8 cellular contexts compared by ENCODE assay signal in genomic region chr17:80413771-80414507, GRCh38. TPM values are rescaled to one million over a fixed set of nuclear protein-coding genes. Genes with fewer than 3 reads are reported as not detected.
DNase-seq lines count a peak whose midpoint lies in the region; ATAC-seq and TF ChIP-seq lines count a peak whose summit lies in the region.

No MANE protein-coding gene starts in this region.

- no peak for TF ChIP-seq POLR2A in erythroblast (IDR thresholded peaks at IDR 0.05; ENCODE audit: low read length)

- POLR2A ChIA-PET in activated CD4-positive, alpha-beta T cell treated with anti-CD3 and anti-CD28 coated beads for 36 hours (lab: Charles Lee): no interaction called here
- POLR2A ChIA-PET in activated CD8-positive, alpha-beta T cell treated with anti-CD3 and anti-CD28 coated beads, Interleukin-2, amount 10 ng/mL, durations not matched to agents 7 days and 5 days (lab: Charles Lee): no interaction called here

- no peak for ATAC-seq in activated CD4-positive, alpha-beta T cell treated with anti-CD3 and anti-CD28 coated beads for 36 hours
- ATAC-seq in activated CD8-positive, alpha-beta T cell treated with anti-CD3 and anti-CD28 coated beads, Interleukin-2, amount 10 ng/mL, durations not matched to agents 7 days and 5 days: no peak
- no peak for ATAC-seq in HG03159 (IDR thresholded peaks at IDR 0.05; ENCODE audit: unreplicated experiment)

- H3K9ac ChIP-seq in iPS-20b (ENCODE audit: low read depth, low read length) (no peak overlapping the region; the same call in 1 of the 2 replicates), stomach smooth muscle (ENCODE audit: low read length in 2 of 2) (peak overlapping the region; percentile 77 to 97)

- H3K27me3 Mint-ChIP-seq in activated CD4-positive, alpha-beta T cell treated with anti-CD3 and anti-CD28 coated beads for 36 hours: peaks cover 16% of the 10 kb centered on the region
- H3K27me3 Mint-ChIP-seq in activated CD8-positive, alpha-beta T cell treated with anti-CD3 and anti-CD28 coated beads, Interleukin-2, amount 10 ng/mL, durations not matched to agents 7 days and 5 days (ENCODE audit: low read depth): peaks cover 18% of the 10 kb centered on the region

- no peaks in the 10 kb centered on the region for H3K9me3 Mint-ChIP-seq in activated CD4-positive, alpha-beta T cell treated with anti-CD3 and anti-CD28 coated beads for 36 hours (ENCODE audit: low read depth)
- no peaks in the 10 kb centered on the region for H3K9me3 Mint-ChIP-seq in activated CD8-positive, alpha-beta T cell treated with anti-CD3 and anti-CD28 coated beads, Interleukin-2, amount 10 ng/mL, durations not matched to agents 7 days and 5 days (ENCODE audit: insufficient read depth)

- 0 out of 2 replicates have a peak, but pooled peaks cover 3% of the 10 kb centered on the region for H3K4me1 ChIP-seq in iPS-20b (ENCODE audit: insufficient read depth, low read length)
- H3K4me1 ChIP-seq in stomach smooth muscle (ENCODE audit: control insufficient read depth, insufficient read depth, low read length): peaks cover 29% of the 10 kb centered on the region

- peaks cover 4% of the 10 kb centered on the region for H3K36me3 Mint-ChIP-seq in activated CD4-positive, alpha-beta T cell treated with anti-CD3 and anti-CD28 coated beads for 36 hours (ENCODE audit: low read depth)
- peaks cover 2% of the 10 kb centered on the region for H3K36me3 Mint-ChIP-seq in activated CD8-positive, alpha-beta T cell treated with anti-CD3 and anti-CD28 coated beads, Interleukin-2, amount 10 ng/mL, durations not matched to agents 7 days and 5 days (ENCODE audit: low read depth)

- no peak overlapping the region for H3K27ac Mint-ChIP-seq in activated CD4-positive, alpha-beta T cell treated with anti-CD3 and anti-CD28 coated beads for 36 hours
- H3K27ac Mint-ChIP-seq in activated CD8-positive, alpha-beta T cell treated with anti-CD3 and anti-CD28 coated beads, Interleukin-2, amount 10 ng/mL, durations not matched to agents 7 days and 5 days: no peak overlapping the region

- H3K27me3 ChIP-seq in iPS-20b (ENCODE audit: insufficient read depth, low read length) (peaks cover 25% of the 10 kb centered on the region), stomach smooth muscle (ENCODE audit: control insufficient read depth in 1 of 2, insufficient read depth in 2 of 2, low read length in 2 of 2) (no peaks in the 10 kb centered on the region)

- H3K27ac ChIP-seq in iPS-20b (ENCODE audit: low read length) (no peak overlapping the region), stomach smooth muscle (ENCODE audit: low read length) (no peak overlapping the region)

- peak overlapping the region; percentile 81 for H3K4me3 Mint-ChIP-seq in activated CD4-positive, alpha-beta T cell treated with anti-CD3 and anti-CD28 coated beads for 36 hours
- H3K4me3 Mint-ChIP-seq in activated CD8-positive, alpha-beta T cell treated with anti-CD3 and anti-CD28 coated beads, Interleukin-2, amount 10 ng/mL, durations not matched to agents 7 days and 5 days: peak overlapping the region; percentile 86

- H3K9me3 ChIP-seq in iPS-20b (ENCODE audit: insufficient read depth, low read depth, low read length) (no peaks in the 10 kb centered on the region), stomach smooth muscle (ENCODE audit: control insufficient read depth in 2 of 2, low read length in 2 of 2) (no peaks in the 10 kb centered on the region)

- CTCF ChIA-PET in activated CD4-positive, alpha-beta T cell treated with anti-CD3 and anti-CD28 coated beads for 36 hours (lab: Charles Lee): interaction anchor here (2.5 kb wide), 1 partner anchor 11 kb away, joined by 14 read pairs; no protein-coding TSS in a partner anchor
- CTCF ChIA-PET in activated CD8-positive, alpha-beta T cell treated with anti-CD3 and anti-CD28 coated beads, Interleukin-2, amount 10 ng/mL, durations not matched to agents 7 days and 5 days (lab: Charles Lee): interaction anchor here (0.6 to 1.2 kb wide), 2 partner anchors 13 to 825 kb away, joined by 3 to 4 read pairs; partner anchors contain the start of genes NDUFAF8 and TEPSIN

- intact Hi-C loops in activated CD4-positive, alpha-beta T cell treated with anti-CD3 and anti-CD28 coated beads for 36 hours (cut with DNase I, micrococcal nuclease): loop anchor here in 1 of 2 experiments (2.0 kb wide), 1 partner anchor 131 kb away; the partner anchor contains the start of gene RPTOR

- DNase-seq in activated CD4-positive, alpha-beta T cell treated with anti-CD3 and anti-CD28 coated beads for 36 hours: no peak
- no peak for DNase-seq in activated CD4-positive, alpha-beta T cell treated with anti-CD3 and anti-CD28 coated beads for 4 hours
- no peak for DNase-seq in activated CD8-positive, alpha-beta T cell treated with anti-CD3 and anti-CD28 coated beads, Interleukin-2, amount 10 ng/mL, durations not matched to agents 7 days and 5 days
- DNase-seq in erythroblast (lab: John Stamatoyannopoulos, UW) (no peak), RKO (ENCODE audit: low spot score) (no peak)

- H3K36me3 ChIP-seq in iPS-20b (ENCODE audit: insufficient read depth, low read depth, low read length) (peaks cover 6% of the 10 kb centered on the region; the same call in 1 of the 2 replicates), stomach smooth muscle (ENCODE audit: control insufficient read depth in 2 of 2, insufficient read depth in 2 of 2, low read length in 2 of 2) (peaks cover 10 to 15% of the 10 kb centered on the region in 2 donors)

- H3K4me3 ChIP-seq in iPS-20b (ENCODE audit: low read length) (peak overlapping the region; percentile 98), stomach smooth muscle (ENCODE audit: low read length in 2 of 2) (peak overlapping the region; percentile 88 to 100)

- peaks cover 24% of the 10 kb centered on the region for H3K4me1 Mint-ChIP-seq in activated CD4-positive, alpha-beta T cell treated with anti-CD3 and anti-CD28 coated beads for 36 hours
- peaks cover 23% of the 10 kb centered on the region for H3K4me1 Mint-ChIP-seq in activated CD8-positive, alpha-beta T cell treated with anti-CD3 and anti-CD28 coated beads, Interleukin-2, amount 10 ng/mL, durations not matched to agents 7 days and 5 days (ENCODE audit: low read depth)

RNA-seq across cellular contexts. Expression of gene ENDOV, which starts 1.0 kb away (rescaled TPM):
- 10 to 100 TPM; 12.3 to 13.0 TPM for total RNA-seq in activated CD4-positive, alpha-beta T cell treated with anti-CD3 and anti-CD28 coated beads for 36 hours
- 10 to 100 TPM; 15.7 to 18.7 TPM for total RNA-seq in activated CD8-positive, alpha-beta T cell treated with anti-CD3 and anti-CD28 coated beads, Interleukin-2, amount 10 ng/mL, durations not matched to agents 7 days and 5 days
